Comparison of ENCODE assay signal across 35 cellular contexts in the genomic region with DNA sequence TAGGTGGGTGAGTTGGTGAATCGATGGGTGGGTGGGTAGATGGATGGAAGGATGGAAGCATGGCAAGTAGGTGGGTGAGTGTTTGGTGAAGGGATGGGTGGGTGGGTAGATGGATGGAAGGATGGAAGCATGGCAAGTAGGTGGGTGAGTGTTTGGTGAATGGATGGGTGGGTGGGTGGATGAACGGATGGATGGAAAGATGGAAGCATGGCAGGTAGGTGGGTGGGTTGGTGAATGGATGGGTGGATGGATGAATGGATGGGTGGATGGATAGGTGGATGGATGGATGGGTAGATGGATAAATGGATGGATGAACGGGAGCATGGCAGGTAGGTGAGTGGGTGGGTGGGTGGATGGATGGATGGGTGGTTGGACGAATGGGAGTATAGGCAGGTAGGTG.
"Had no signal": no experiment of that assay in that cellular context is flagged by ENCODE, and none has a peak within 500 bp of the region (broad histone marks: within the 10 kb centered on the region; RNA-seq: fewer than 3 reads in every experiment).

No MANE protein-coding gene starts in this region.

- DNase-seq: Karpas-422, Kasumi-1, MG63, MM.1S, MV-4-11, NCI-H1048, NCI-H1092, NCI-H1092 treated with DMSO at 0.1 percent for 48 hours, NCI-H1105, NCI-H1105 treated with DMSO at 0.1 percent for 48 hours, NCI-H1417, NCI-H1417 treated with DMSO at 0.1 percent for 48 hours, NCI-H1436, NCI-H146, NCI-H1694, NCI-H1694 treated with DMSO at 0.1 percent for 48 hours, NCI-H187, NCI-H187 treated with DMSO at 0.1 percent for 48 hours, NCI-H1930, NCI-H2029, NCI-H2029 treated with DMSO at 0.1 percent for 48 hours, NCI-H2081, NCI-H2081 treated with DMSO at 0.1 percent for 48 hours, NCI-H2107, NCI-H2171, NCI-H2171 treated with DMSO at 0.1 percent for 48 hours, NCI-H2227 treated with DMSO at 0.1 percent for 48 hours, NCI-H226, NCI-H345, NCI-H446, NCI-H446 treated with DMSO at 0.1 percent for 48 hours, NCI-H510A, NCI-H510A treated with DMSO at 0.1 percent for 48 hours, NCI-H524 had no signal

- H3K4me3 ChIP-seq: MG63 had no signal

- H3K36me3 ChIP-seq: MG63 had no signal

- H3K9me3 ChIP-seq: MG63 had no signal

- H3K27ac ChIP-seq: KMS-11 had no signal

- H3K27me3 ChIP-seq: MG63 had no signal
